In genomic region chr10:131849591-131850489, GRCh38 we compare ENCODE assay signal across 19 cellular contexts.
"Had no signal": no experiment of that assay in that cellular context is flagged by ENCODE, and none has a peak within 500 bp of the region (broad histone marks: within the 10 kb centered on the region; RNA-seq: fewer than 3 reads in every experiment).

No MANE protein-coding gene starts in this region.

- H3K36me3 ChIP-seq: brain microvascular endothelial cell, gastrocnemius medialis, heart left ventricle, pancreas had no signal

- H3K36me3 Mint-ChIP-seq: activated CD4-positive, alpha-beta memory T cell treated with anti-CD3 and anti-CD28 coated beads for 36 hours; activated CD8-positive, alpha-beta memory T cell treated with anti-CD3 and anti-CD28 coated beads, Interleukin-2, amount 10 ng/mL, durations not matched to agents 7 days and 5 days; activated naive CD8-positive, alpha-beta T cell treated with anti-CD3 and anti-CD28 coated beads, Interleukin-2, amount 10 ng/mL, durations not matched to agents 7 days and 5 days; immature natural killer cell; stimulated activated naive B cell treated with anti-CD40 and anti-IgM and Interleukin-4, amounts not matched to agents 10 μg/mL and 1 μg/mL and 100 μg/mL, for 72 hours had no signal

- H3K4me1 Mint-ChIP-seq: activated CD8-positive, alpha-beta memory T cell treated with anti-CD3 and anti-CD28 coated beads, Interleukin-2, amount 10 ng/mL, durations not matched to agents 7 days and 5 days; activated naive CD8-positive, alpha-beta T cell treated with anti-CD3 and anti-CD28 coated beads, Interleukin-2, amount 10 ng/mL, durations not matched to agents 7 days and 5 days; immature natural killer cell; stimulated activated naive B cell treated with anti-CD40 and anti-IgM and Interleukin-4, amounts not matched to agents 10 μg/mL and 1 μg/mL and 100 μg/mL, for 72 hours had no signal

- H3K27me3 ChIP-seq: brain microvascular endothelial cell, pancreas had no signal

- H3K9me3 ChIP-seq: gastrocnemius medialis, heart left ventricle, pancreas had no signal

- H3K9me3 Mint-ChIP-seq: activated CD4-positive, alpha-beta memory T cell treated with anti-CD3 and anti-CD28 coated beads for 36 hours; activated naive CD8-positive, alpha-beta T cell treated with anti-CD3 and anti-CD28 coated beads, Interleukin-2, amount 10 ng/mL, durations not matched to agents 7 days and 5 days; immature natural killer cell had no signal

- H3K27ac ChIP-seq: brain microvascular endothelial cell, epithelial cell of prostate, gastrocnemius medialis, heart left ventricle, pancreas, SK-N-MC had no signal

- H3K27me3 Mint-ChIP-seq: activated CD8-positive, alpha-beta memory T cell treated with anti-CD3 and anti-CD28 coated beads, Interleukin-2, amount 10 ng/mL, durations not matched to agents 7 days and 5 days; activated naive CD8-positive, alpha-beta T cell treated with anti-CD3 and anti-CD28 coated beads, Interleukin-2, amount 10 ng/mL, durations not matched to agents 7 days and 5 days; dendritic cell treated with granulocyte-macrophage colony-stimulating factor and Interleukin-4, amounts not matched to agents 40 ng/mL and 50 ng/mL, for 4 days had no signal

- H3K4me1 ChIP-seq: gastrocnemius medialis, heart left ventricle, pancreas had no signal

- DNase-seq: activated CD4-positive, alpha-beta memory T cell treated with anti-CD3 and anti-CD28 coated beads for 36 hours; activated CD8-positive, alpha-beta memory T cell treated with anti-CD3 and anti-CD28 coated beads, Interleukin-2, amount 10 ng/mL, durations not matched to agents 7 days and 5 days; activated naive CD4-positive, alpha-beta T cell; activated naive CD8-positive, alpha-beta T cell treated with anti-CD3 and anti-CD28 coated beads, Interleukin-2, amount 10 ng/mL, durations not matched to agents 7 days and 5 days; activated T-cell treated with anti-CD3 and anti-CD28 coated beads, Interleukin-2, amount 50 U/mL, for 72 hours; brain microvascular endothelial cell; effector memory CD8-positive, alpha-beta T cell; gastrocnemius medialis; immature natural killer cell; stimulated activated CD4-positive, alpha-beta T cell treated with anti-CD3 and anti-CD28 coated beads, Interleukin-2, amount 100 ng/mL, for 48 hours; stimulated activated naive B cell treated with anti-CD40 and anti-IgM and Interleukin-4, amounts not matched to agents 10 μg/mL and 1 μg/mL and 100 μg/mL, for 72 hours; substantia nigra; T-helper 9 cell had no signal

- H3K27ac Mint-ChIP-seq: activated CD4-positive, alpha-beta memory T cell treated with anti-CD3 and anti-CD28 coated beads for 36 hours; activated CD8-positive, alpha-beta memory T cell treated with anti-CD3 and anti-CD28 coated beads, Interleukin-2, amount 10 ng/mL, durations not matched to agents 7 days and 5 days; activated naive CD8-positive, alpha-beta T cell treated with anti-CD3 and anti-CD28 coated beads, Interleukin-2, amount 10 ng/mL, durations not matched to agents 7 days and 5 days; activated T-cell treated with anti-CD3 and anti-CD28 coated beads, Interleukin-2, amount 50 U/mL, for 72 hours; dendritic cell treated with granulocyte-macrophage colony-stimulating factor and Interleukin-4, amounts not matched to agents 40 ng/mL and 50 ng/mL, for 4 days; immature natural killer cell; stimulated activated naive B cell treated with anti-CD40 and anti-IgM and Interleukin-4, amounts not matched to agents 10 μg/mL and 1 μg/mL and 100 μg/mL, for 72 hours had no signal

- H3K4me3 Mint-ChIP-seq: activated CD4-positive, alpha-beta memory T cell treated with anti-CD3 and anti-CD28 coated beads for 36 hours; activated CD8-positive, alpha-beta memory T cell treated with anti-CD3 and anti-CD28 coated beads, Interleukin-2, amount 10 ng/mL, durations not matched to agents 7 days and 5 days; activated naive CD8-positive, alpha-beta T cell treated with anti-CD3 and anti-CD28 coated beads, Interleukin-2, amount 10 ng/mL, durations not matched to agents 7 days and 5 days; activated T-cell treated with anti-CD3 and anti-CD28 coated beads, Interleukin-2, amount 50 U/mL, for 72 hours; dendritic cell treated with granulocyte-macrophage colony-stimulating factor and Interleukin-4, amounts not matched to agents 40 ng/mL and 50 ng/mL, for 4 days; effector memory CD8-positive, alpha-beta T cell; immature natural killer cell; stimulated activated naive B cell treated with anti-CD40 and anti-IgM and Interleukin-4, amounts not matched to agents 10 μg/mL and 1 μg/mL and 100 μg/mL, for 72 hours had no signal

- H3K4me3 ChIP-seq: gastrocnemius medialis, heart left ventricle, lung, pancreas, SK-N-MC had no signal

- ATAC-seq: activated CD8-positive, alpha-beta memory T cell treated with anti-CD3 and anti-CD28 coated beads, Interleukin-2, amount 10 ng/mL, durations not matched to agents 7 days and 5 days; activated T-cell treated with anti-CD3 and anti-CD28 coated beads, Interleukin-2, amount 50 U/mL, for 72 hours; effector memory CD8-positive, alpha-beta T cell; gastrocnemius medialis; heart left ventricle; pancreas; stimulated activated naive B cell treated with anti-CD40 and anti-IgM and Interleukin-4, amounts not matched to agents 10 μg/mL and 1 μg/mL and 100 μg/mL, for 72 hours had no signal
